ENCODE assay signal across 8 cellular contexts in the genomic region with DNA sequence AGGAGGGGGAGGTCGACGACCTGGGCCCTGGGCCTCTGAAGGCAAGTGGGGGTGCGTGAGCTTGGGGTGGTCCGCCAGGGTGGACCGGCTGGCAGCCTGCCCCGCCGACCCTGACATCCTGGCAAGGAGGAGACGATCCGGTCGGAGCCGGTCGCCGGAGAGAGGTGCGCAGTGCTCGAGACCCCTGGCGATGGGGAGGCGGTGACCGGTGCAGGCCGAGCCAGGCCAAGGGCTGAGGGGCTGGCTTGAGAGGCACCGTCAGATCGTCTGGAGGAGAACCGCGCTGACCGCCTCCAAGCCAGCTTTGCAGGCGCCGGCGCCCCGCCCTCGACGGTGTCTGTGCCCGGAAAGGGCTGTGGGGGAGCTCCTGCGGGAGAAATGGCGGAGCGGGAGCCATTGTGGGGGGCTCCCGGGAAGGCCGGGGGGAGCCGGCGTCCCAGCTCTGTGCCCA. TPM values are rescaled to one million over a fixed set of nuclear protein-coding genes. Genes with fewer than 3 reads are reported as not detected.
A peak's percentile ranks its signal among the peaks of the same experiment; 100 is the strongest.
DNase-seq lines count a peak whose midpoint lies in the region; ATAC-seq and TF ChIP-seq lines count a peak whose summit lies in the region.

No MANE protein-coding gene starts in this region.

- H3K9me3 Mint-ChIP-seq in CD4-positive, alpha-beta T cell, result no peaks in the 10 kb centered on the region

- no peaks in the 10 kb centered on the region for H3K9me3 ChIP-seq in CD4-positive, alpha-beta T cell (ENCODE audit: control insufficient read depth, low read length)
- no peaks in the 10 kb centered on the region for H3K9me3 ChIP-seq in duodenal mucosa (ENCODE audit: control insufficient read depth in 1 of 2, low read length in 2 of 2)
- H3K9me3 ChIP-seq in lung (ENCODE audit: control insufficient read depth in 2 of 2, insufficient read depth in 1 of 2, low read length in 1 of 2), result peaks cover 0 to 2% of the 10 kb centered on the region in 2 donors
- no peaks in the 10 kb centered on the region for H3K9me3 ChIP-seq in tibial artery

- peak overlapping the region; percentile 55 to 61 for H3K4me3 ChIP-seq in duodenal mucosa (ENCODE audit: low read depth in 1 of 2, low read length in 2 of 2)
- H3K4me3 ChIP-seq in lung, result peak overlapping the region; percentile 47
- H3K4me3 ChIP-seq in tibial artery, result peak overlapping the region; percentile 54 to 66

- H3K27me3 ChIP-seq in CD4-positive, alpha-beta T cell (ENCODE audit: control insufficient read depth, insufficient read depth, low read length), result no peaks in the 10 kb centered on the region
- H3K27me3 ChIP-seq in duodenal mucosa (ENCODE audit: control insufficient read depth in 1 of 2, insufficient read depth in 2 of 2, low read length in 2 of 2) (no peaks in the 10 kb centered on the region), lung (ENCODE audit: control insufficient read depth, insufficient read depth) (no peaks in the 10 kb centered on the region), tibial artery (no peaks in the 10 kb centered on the region)

- CTCF ChIA-PET in CD4-positive, alpha-beta T cell (lab: Charles Lee), result no interaction called here

- peak; percentile 66 for ATAC-seq in CD4-positive, alpha-beta T cell (ENCODE audit: poor library complexity)
- ATAC-seq in lung (ENCODE audit: insufficient read depth, low FRiP score), result no peak

- no peak for TF ChIP-seq CTCF in CD4-positive, alpha-beta T cell (IDR thresholded peaks at IDR 0.05)
- TF ChIP-seq CTCF in lung (IDR thresholded peaks at IDR 0.05; ENCODE audit: control extremely low read depth, extremely low read depth), result no peak
- TF ChIP-seq CTCF in tibial artery (IDR thresholded peaks at IDR 0.05), result no peak

- no peaks in the 10 kb centered on the region for H3K4me1 Mint-ChIP-seq in CD4-positive, alpha-beta T cell (ENCODE audit: low read depth)

- intact Hi-C loops in CD4-positive, alpha-beta T cell (cut with DNase I, micrococcal nuclease), result no loop called here
- intact Hi-C loops in tibial artery (cut with DNase I; ENCODE audit: low total_unique reads), result no loop called here

- no peak overlapping the region for H3K27ac ChIP-seq in CD4-positive, alpha-beta T cell (ENCODE audit: low read depth, low read length)
- H3K27ac ChIP-seq in duodenal mucosa (ENCODE audit: low read depth, low read length) (no peak overlapping the region), lung (ENCODE audit: low read depth in 1 of 2, low read length in 1 of 2) (no peak overlapping the region), tibial artery (no peak overlapping the region)

- H3K36me3 Mint-ChIP-seq in CD4-positive, alpha-beta T cell (ENCODE audit: low read depth), result no peaks in the 10 kb centered on the region

- POLR2A ChIA-PET in CD4-positive, alpha-beta T cell (lab: Charles Lee), result interaction anchor here (0.9 kb wide), 1 partner anchor 147 kb away, joined by 5 read pairs; the partner anchor contains the start of gene ARMCX5

- H3K4me3 Mint-ChIP-seq in CD4-positive, alpha-beta T cell, result peak overlapping the region; percentile 90

- H3K4me1 ChIP-seq in duodenal mucosa (ENCODE audit: control insufficient read depth in 1 of 2, insufficient read depth in 2 of 2, low read length in 2 of 2) (no peaks in the 10 kb centered on the region), lung (ENCODE audit: control insufficient read depth in 2 of 2, insufficient read depth in 2 of 2, low read length in 2 of 2) (no peaks in the 10 kb centered on the region), tibial artery (peaks cover 0 to 8% (median 0%) of the 10 kb centered on the region in 4 donors)

- no peaks in the 10 kb centered on the region for H3K27me3 Mint-ChIP-seq in CD4-positive, alpha-beta T cell

- no peak overlapping the region for H3K27ac Mint-ChIP-seq in CD4-positive, alpha-beta T cell

- no peak overlapping the region for H3K9ac ChIP-seq in duodenal mucosa (ENCODE audit: low read depth in 1 of 2, low read length in 2 of 2)

- peak in 4 of 10 experiments; percentile 2 to 32 (median 8) for DNase-seq in CD4-positive, alpha-beta T cell
- DNase-seq in RPMI7951 (ENCODE audit: low read depth), result peak; percentile 16
- no peak for DNase-seq in lung (ENCODE audit: low spot score)
- peak in 1 of 2 donors; percentile 62 for DNase-seq in tibial artery
- DNase-seq in medulla oblongata (ENCODE audit: extremely low spot score), result no peak
- DNase-seq in Kasumi-1 (lab: John Stamatoyannopoulos, UW), result no peak
- DNase-seq in T1000 (lab: John Stamatoyannopoulos, UW), result no peak

- 0 to 29% methylated on average over 18 to 38 of the region's 38 CpGs for WGBS in lung, 2 donors

- H3K36me3 ChIP-seq in duodenal mucosa (ENCODE audit: control insufficient read depth in 1 of 2, insufficient read depth in 2 of 2, low read length in 2 of 2), result no peaks in the 10 kb centered on the region
- no peaks in the 10 kb centered on the region for H3K36me3 ChIP-seq in lung (ENCODE audit: control insufficient read depth in 2 of 2, insufficient read depth in 2 of 2, low read length in 2 of 2)
- H3K36me3 ChIP-seq in tibial artery, result no peaks in the 10 kb centered on the region

RNA-seq across cellular contexts. Expression of gene GPRASP3, which starts 25.6 kb away (rescaled TPM):
- total RNA-seq in CD4-positive, alpha-beta T cell, result 1 to 10 TPM; 1.5 to 2.6 TPM
- total RNA-seq in RPMI7951 (2014; rRNA removed; shearing (Covaris generic)), result 1.2 and 1.3 TPM in 2 replicates
- total RNA-seq in lung, result 10 to 100 TPM in 1 of 2 donors, 1 to 10 TPM in 1; 3.4 to 12.9 TPM
- polyA plus RNA-seq in lung, result under 1 TPM; 0.87 TPM

RNA-seq across cellular contexts. Expression of gene GPRASP2, which starts 33.9 kb away (rescaled TPM):
- 1 to 10 TPM; 2.1 to 2.6 TPM for total RNA-seq in CD4-positive, alpha-beta T cell
- 6.2 and 6.6 TPM in 2 replicates for total RNA-seq in RPMI7951 (2014; rRNA removed; shearing (Covaris generic))
- 10 to 100 TPM in 1 of 2 donors, 1 to 10 TPM in 1; 6.0 to 23.9 TPM for total RNA-seq in lung
- 1 to 10 TPM; 2.4 to 2.8 TPM for polyA plus RNA-seq in lung
